Comparison of ENCODE assay signal across 23 cellular contexts in the genomic region with DNA sequence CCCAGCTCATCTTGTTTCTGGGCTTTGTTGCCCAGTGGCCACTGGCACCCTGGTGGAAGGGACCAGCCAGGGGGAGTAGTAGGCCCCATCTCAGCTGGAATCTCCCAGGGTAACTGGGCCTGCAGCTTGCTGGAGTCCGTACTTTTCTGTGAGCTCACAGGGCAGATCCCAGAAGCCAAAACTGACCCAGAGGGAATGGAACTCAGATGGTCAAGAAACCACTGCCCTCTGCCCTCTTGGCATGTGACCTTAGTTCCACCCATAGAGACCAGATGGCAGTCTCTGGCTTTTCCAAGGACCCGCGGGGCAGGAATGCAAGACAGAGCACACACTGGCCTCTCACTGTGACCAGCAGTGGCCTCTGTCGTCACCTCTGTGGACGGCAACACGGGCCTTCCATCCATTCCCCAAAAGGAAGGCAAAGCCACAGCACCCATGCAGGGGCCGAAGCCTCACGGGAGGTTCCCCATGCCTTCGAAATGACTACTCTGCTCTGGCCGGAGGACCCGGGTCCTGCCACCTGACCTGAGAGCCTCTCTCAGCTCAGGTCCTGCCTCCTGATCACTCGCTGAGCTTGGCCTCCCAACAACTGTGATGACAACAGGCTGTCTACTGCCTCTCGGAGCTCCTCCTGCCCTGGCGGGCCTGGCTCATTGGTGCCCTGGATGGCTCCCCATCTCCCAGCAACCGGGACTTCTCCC. TPM values are rescaled to one million over a fixed set of nuclear protein-coding genes. Genes with fewer than 3 reads are reported as not detected.
DNase-seq lines count a peak whose midpoint lies in the region; ATAC-seq, FAIRE-seq and TF ChIP-seq lines count a peak whose summit lies in the region.
"Had no signal": no experiment of that assay in that cellular context is flagged by ENCODE, and none has a peak within 500 bp of the region (broad histone marks: within the 10 kb centered on the region; RNA-seq: fewer than 3 reads in every experiment).

No MANE protein-coding gene starts in this region.

- H3K9me3 Mint-ChIP-seq in MCF 10A (ENCODE audit: unreplicated experiment) = no peaks in the 10 kb centered on the region
- no peaks in the 10 kb centered on the region for H3K9me3 Mint-ChIP-seq in activated CD4-positive, alpha-beta memory T cell treated with anti-CD3 and anti-CD28 coated beads, Interleukin-2, amount 10 ng/mL, durations not matched to agents 7 days and 5 days
- H3K9me3 Mint-ChIP-seq: activated T-helper 2 cell treated with anti-CD3 and anti-CD28 coated beads, Interferon-gamma antibody, Interleukin-2, Interleukin-4, amounts not matched to agents 10 μg/mL and 5 μg/mL and 100 μg/mL, durations not matched to agents 14 hours and 24 hours and 36 hours; stimulated activated naive B cell treated with anti-CD40 and anti-IgM and Interleukin-4, amounts not matched to agents 10 μg/mL and 1 μg/mL and 100 μg/mL, for 72 hours had no signal

- no peaks in the 10 kb centered on the region for H3K27me3 Mint-ChIP-seq in MCF 10A (ENCODE audit: insufficient read depth, unreplicated experiment)
- H3K27me3 Mint-ChIP-seq in activated CD4-positive, alpha-beta memory T cell treated with anti-CD3 and anti-CD28 coated beads, Interleukin-2, amount 10 ng/mL, durations not matched to agents 7 days and 5 days = no peaks in the 10 kb centered on the region

- peaks cover 12% of the 10 kb centered on the region for H3K4me1 ChIP-seq in mammary epithelial cell (ENCODE audit: insufficient read depth, low read length)
- H3K4me1 ChIP-seq in pancreas = no peaks in the 10 kb centered on the region

- CTCF ChIA-PET in mammary epithelial cell (lab: Charles Lee; ENCODE audit: low non-redundant PET) = no interaction called here
- CTCF ChIA-PET in MCF 10A (lab: Yijun Ruan, JAX) = interaction anchor here (0.6 to 1.5 kb wide), 4 partner anchors 83 to 491 kb away, joined by 3 to 6 read pairs (median 4); no protein-coding TSS in a partner anchor
- CTCF ChIA-PET in activated CD4-positive, alpha-beta memory T cell treated with anti-CD3 and anti-CD28 coated beads, Interleukin-2, amount 10 ng/mL, durations not matched to agents 7 days and 5 days (lab: Charles Lee) = interaction anchor here (1.4 kb wide), 1 partner anchor 24 kb away, joined by 3 read pairs; no protein-coding TSS in a partner anchor

- DNase-seq in mammary epithelial cell = no peak
- DNase-seq in MCF 10A (ENCODE audit: unreplicated experiment) = no peak
- no peak for DNase-seq in left colon
- no peak for DNase-seq in pancreas
- no peak for DNase-seq in SIG-M5 treated with dmso at 0.1 percent for 504 hours (lab: John Stamatoyannopoulos, UW; ENCODE audit: unreplicated experiment)
- DNase-seq in activated CD4-positive, alpha-beta memory T cell treated with anti-CD3 and anti-CD28 coated beads, Interleukin-2, amount 10 ng/mL, durations not matched to agents 7 days and 5 days = no peak
- no peak for DNase-seq in hippocampal formation (lab: John Stamatoyannopoulos, UW)
- DNase-seq: 8988T; activated CD4-positive, alpha-beta T cell treated with anti-CD3 and anti-CD28 coated beads for 48 hours; foreskin melanocyte; GF-D8; MV-4-11; NCI-H2081 treated with DMSO at 0.1 percent for 48 hours; NCI-H526; stimulated activated naive B cell treated with anti-CD40 and anti-IgM and Interleukin-4, amounts not matched to agents 10 μg/mL and 1 μg/mL and 100 μg/mL, for 72 hours; SW 1271 had no signal

- H3K27me3 ChIP-seq in mammary epithelial cell (ENCODE audit: insufficient read depth, low read length) (no peaks in the 10 kb centered on the region), pancreas (no peaks in the 10 kb centered on the region)

- in situ Hi-C loops in mammary epithelial cell (cut with MboI; ENCODE audit: low sequenced_read_pairs in 2 of 2) = no loop called here

- no peak overlapping the region for H3K4me3 ChIP-seq in mammary epithelial cell (replicated peaks in 1 of 3; ENCODE audit: insufficient read depth in 1 of 3, low read depth in 2 of 3, low read length in 3 of 3)
- H3K4me3 ChIP-seq in pancreas = no peak overlapping the region
- H3K4me3 ChIP-seq: GM12878, K562 had no signal

- BruUV-seq in mammary epithelial cell (replicated peaks; lab: Mats Ljungman, UMichigan) = no TSS peak
- BruUV-seq in MCF 10A (replicated peaks; lab: Mats Ljungman, UMichigan) = no TSS peak

- peak overlapping the region; percentile 57 for H2AFZ ChIP-seq in mammary epithelial cell (ENCODE audit: low read depth, low read length)

- H3K79me2 ChIP-seq in mammary epithelial cell (ENCODE audit: insufficient read depth, low read length) = no peaks in the 10 kb centered on the region

- H3K9me3 ChIP-seq in mammary epithelial cell (replicated peaks; ENCODE audit: insufficient read depth, low read length) (no peaks in the 10 kb centered on the region), pancreas (no peaks in the 10 kb centered on the region)

- intact Hi-C loops in mammary epithelial cell (cut with micrococcal nuclease) = no loop called here
- intact Hi-C loops in MCF 10A (cut with micrococcal nuclease) = no loop called here
- intact Hi-C loops in left colon (cut with DNase I, micrococcal nuclease) = no loop called here
- intact Hi-C loops in pancreas (cut with DNase I) = no loop called here

- H3K27ac Mint-ChIP-seq in MCF 10A (ENCODE audit: low read depth, unreplicated experiment) = no peak overlapping the region
- H3K27ac Mint-ChIP-seq in activated CD4-positive, alpha-beta memory T cell treated with anti-CD3 and anti-CD28 coated beads, Interleukin-2, amount 10 ng/mL, durations not matched to agents 7 days and 5 days = no peak overlapping the region
- H3K27ac Mint-ChIP-seq: activated T-helper 2 cell treated with anti-CD3 and anti-CD28 coated beads, Interferon-gamma antibody, Interleukin-2, Interleukin-4, amounts not matched to agents 10 μg/mL and 5 μg/mL and 100 μg/mL, durations not matched to agents 14 hours and 24 hours and 36 hours; stimulated activated naive B cell treated with anti-CD40 and anti-IgM and Interleukin-4, amounts not matched to agents 10 μg/mL and 1 μg/mL and 100 μg/mL, for 72 hours had no signal

- POLR2A ChIA-PET in MCF 10A (lab: Yijun Ruan, JAX) = no interaction called here
- POLR2A ChIA-PET in activated CD4-positive, alpha-beta memory T cell treated with anti-CD3 and anti-CD28 coated beads, Interleukin-2, amount 10 ng/mL, durations not matched to agents 7 days and 5 days (lab: Charles Lee) = no interaction called here

- no peaks in the 10 kb centered on the region for H3K4me1 Mint-ChIP-seq in MCF 10A (ENCODE audit: insufficient read depth, unreplicated experiment)
- H3K4me1 Mint-ChIP-seq in activated CD4-positive, alpha-beta memory T cell treated with anti-CD3 and anti-CD28 coated beads, Interleukin-2, amount 10 ng/mL, durations not matched to agents 7 days and 5 days = no peaks in the 10 kb centered on the region

- H4K20me1 ChIP-seq in mammary epithelial cell (ENCODE audit: insufficient read depth, low read length) = no peaks in the 10 kb centered on the region

- no peak overlapping the region for H3K4me2 ChIP-seq in mammary epithelial cell (ENCODE audit: insufficient read depth, low read depth, low read length)

- no peaks in the 10 kb centered on the region for H3K36me3 Mint-ChIP-seq in MCF 10A (ENCODE audit: insufficient read depth, unreplicated experiment)
- H3K36me3 Mint-ChIP-seq in activated CD4-positive, alpha-beta memory T cell treated with anti-CD3 and anti-CD28 coated beads, Interleukin-2, amount 10 ng/mL, durations not matched to agents 7 days and 5 days (ENCODE audit: low read depth) = no peaks in the 10 kb centered on the region
- H3K36me3 Mint-ChIP-seq: stimulated activated naive B cell treated with anti-CD40 and anti-IgM and Interleukin-4, amounts not matched to agents 10 μg/mL and 1 μg/mL and 100 μg/mL, for 72 hours had no signal

- no peak overlapping the region for H3K27ac ChIP-seq in mammary epithelial cell (ENCODE audit: insufficient read depth, low read depth, low read length)
- peak overlapping the region; percentile 36 to 79 (median 67) for H3K27ac ChIP-seq in pancreas

- no peaks in the 10 kb centered on the region for H3K36me3 ChIP-seq in mammary epithelial cell (ENCODE audit: insufficient read depth, low read length)
- H3K36me3 ChIP-seq in pancreas = no peaks in the 10 kb centered on the region

- ATAC-seq in left colon (peak; percentile 2), pancreas (peak in 3 of 4 donors; percentile 3 to 7 (median 5)), GM19397 (IDR thresholded peaks at IDR 0.05; ENCODE audit: unreplicated experiment) (no peak)
- ATAC-seq: GM12878; K562; stimulated activated naive B cell treated with anti-CD40 and anti-IgM and Interleukin-4, amounts not matched to agents 10 μg/mL and 1 μg/mL and 100 μg/mL, for 72 hours had no signal

- FAIRE-seq in pancreas (lab: Jason Lieb, UNC) = no peak
- FAIRE-seq: endothelial cell of umbilical vein, GM12878, K562 had no signal

- dilution Hi-C loops in mammary epithelial cell (cut with HindIII; ENCODE audit: low sequenced_read_pairs) = loop anchor here (5.0 kb wide), 3 partner anchors 47 to 102 kb away; no protein-coding TSS in a partner anchor

- no peak overlapping the region for H3K9ac ChIP-seq in mammary epithelial cell (ENCODE audit: insufficient read depth, low read length)

- TF ChIP-seq CTCF in mammary epithelial cell (conservative IDR thresholded peaks at IDR 0.05 in 1 of 2, IDR thresholded peaks at IDR 0.05 in 1 of 2; ENCODE audit: extremely low read depth in 1 of 2, insufficient read depth in 1 of 2, low read depth in 1 of 2, low read length in 2 of 2) (no peak), MCF 10A (IDR thresholded peaks at IDR 0.05; ENCODE audit: unreplicated experiment) (no peak), pancreas (IDR thresholded peaks at IDR 0.05) (no peak)

- no peak overlapping the region for H3K4me3 Mint-ChIP-seq in MCF 10A (ENCODE audit: unreplicated experiment)
- no peak overlapping the region for H3K4me3 Mint-ChIP-seq in activated CD4-positive, alpha-beta memory T cell treated with anti-CD3 and anti-CD28 coated beads, Interleukin-2, amount 10 ng/mL, durations not matched to agents 7 days and 5 days
- H3K4me3 Mint-ChIP-seq: stimulated activated naive B cell treated with anti-CD40 and anti-IgM and Interleukin-4, amounts not matched to agents 10 μg/mL and 1 μg/mL and 100 μg/mL, for 72 hours had no signal

- 92% methylated on average over 9 of the region's 15 CpGs for WGBS in mammary epithelial cell (ENCODE audit: low coverage, missing lambda C conversion rate)
- 72 to 79% methylated on average over 15 of the region's 15 CpGs for WGBS in pancreas, 2 donors

RNA-seq across cellular contexts. Expression of gene MYL10, which starts 30.0 kb away (rescaled TPM):
- not detected for total RNA-seq in mammary epithelial cell
- polyA plus RNA-seq in mammary epithelial cell = not detected
- not detected for polyA minus RNA-seq in mammary epithelial cell
- not detected in 2 replicates for total RNA-seq in MCF 10A (2022)
- total RNA-seq in left colon = not detected
- not detected for total RNA-seq in pancreas
- polyA plus RNA-seq in pancreas = not detected
- total RNA-seq in activated CD4-positive, alpha-beta memory T cell treated with anti-CD3 and anti-CD28 coated beads, Interleukin-2, amount 10 ng/mL, durations not matched to agents 7 days and 5 days = not detected
- total RNA-seq: activated T-helper 2 cell treated with anti-CD3 and anti-CD28 coated beads, Interferon-gamma antibody, Interleukin-2, Interleukin-4, amounts not matched to agents 10 μg/mL and 5 μg/mL and 100 μg/mL, durations not matched to agents 14 hours and 24 hours and 36 hours; endothelial cell of umbilical vein; GM12878; K562; omental fat pad; right cardiac atrium had no signal
- polyA plus RNA-seq: endothelial cell of umbilical vein, GM12878, K562, right cardiac atrium had no signal
